ENCODE assay signal across 14 cellular contexts in the genomic region with DNA sequence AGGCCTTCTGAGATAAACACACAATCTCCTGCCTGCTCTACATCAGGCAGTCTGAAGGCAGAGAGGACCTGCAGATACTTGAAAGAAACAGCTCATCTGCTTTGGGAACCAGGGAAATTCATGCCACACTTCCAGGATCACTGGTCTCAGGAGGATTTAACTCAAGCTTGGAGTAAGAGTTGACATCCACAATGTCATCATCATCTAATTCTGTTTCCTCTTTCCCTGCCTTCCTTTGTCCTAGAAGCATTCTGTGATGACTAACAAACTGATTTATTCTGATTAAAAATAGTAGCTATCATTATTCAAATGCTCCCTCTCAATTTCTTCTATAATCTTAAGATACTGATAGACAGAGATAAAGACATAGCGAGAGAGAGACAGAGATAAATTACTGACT.
DNase-seq lines count a peak whose midpoint lies in the region; ATAC-seq, FAIRE-seq and TF ChIP-seq lines count a peak whose summit lies in the region.
"Had no signal": no experiment of that assay in that cellular context is flagged by ENCODE, and none has a peak within 500 bp of the region (broad histone marks: within the 10 kb centered on the region; RNA-seq: fewer than 3 reads in every experiment).

No MANE protein-coding gene starts in this region.

- in situ Hi-C loops in ACHN (cut with HindIII; ENCODE audit: low pct_ligation_motif_present, low pct_unique_long_range_greater_than_20kb, low sequenced_read_pairs), result no loop called here

- DNase-seq in bronchial epithelial cell (ENCODE audit: low read depth), result peak; percentile 16
- no peak for DNase-seq in keratinocyte (ENCODE audit: low read depth, low spot score)
- no peak for DNase-seq in vagina (ENCODE audit: extremely low spot score in 2 of 2)
- no peak for DNase-seq in ACHN
- DNase-seq: AML-193; CD8-positive, alpha-beta memory T cell; DMS53; GOT3 had no signal

- H2AFZ ChIP-seq in keratinocyte (ENCODE audit: control insufficient read depth, low read length), result peak overlapping the region; percentile 49

- H3K9me3 ChIP-seq in esophagus (ENCODE audit: control insufficient read depth in 2 of 2, insufficient read depth in 1 of 2, low read depth in 1 of 2, low read length in 1 of 2) (no peaks in the 10 kb centered on the region), keratinocyte (ENCODE audit: control insufficient read depth, low read depth, low read length) (no peaks in the 10 kb centered on the region), vagina (no peaks in the 10 kb centered on the region)
- H3K9me3 ChIP-seq: BLaER1, HAP-1 had no signal

- FAIRE-seq in bronchial epithelial cell (lab: Jason Lieb, UNC) (peak; percentile 43), keratinocyte (lab: Jason Lieb, UNC) (peak; percentile 17)
- FAIRE-seq: A204.1 had no signal

- WGBS in esophagus, 2 donors, result 53 to 54% methylated on average over 1 of the region's 1 CpG

- no peaks in the 10 kb centered on the region for H4K20me1 ChIP-seq in keratinocyte (ENCODE audit: control insufficient read depth, extremely low read depth, insufficient read depth, low read length)
- H4K20me1 ChIP-seq: BLaER1 had no signal

- H3K4me2 ChIP-seq in keratinocyte (ENCODE audit: control insufficient read depth, extremely low read depth, insufficient read depth, low read depth, low read length), result peak overlapping the region; percentile 67
- H3K4me2 ChIP-seq: BLaER1 had no signal

- TF ChIP-seq CTCF in bronchial epithelial cell (IDR thresholded peaks at IDR 0.05; ENCODE audit: insufficient read depth, low read length, severe bottlenecking) (no peak), keratinocyte (optimal IDR thresholded peaks at IDR 0.05 in 1 of 3, IDR thresholded peaks at IDR 0.05 in 1 of 3, conservative IDR thresholded peaks at IDR 0.05 in 1 of 3; ENCODE audit: extremely low read depth in 1 of 3, insufficient read depth in 2 of 3, low read length in 3 of 3) (no peak), vagina (IDR thresholded peaks at IDR 0.05) (no peak)

- dilution Hi-C loops in keratinocyte (cut with MboI; ENCODE audit: extremely low pct_ligation_motif_present, low sequenced_read_pairs), result no loop called here

- no peak for TF ChIP-seq POLR2A in vagina (IDR thresholded peaks at IDR 0.05)

- no peaks in the 10 kb centered on the region for H3K9me1 ChIP-seq in keratinocyte (ENCODE audit: control insufficient read depth, extremely low read depth, insufficient read depth, low read length)

- H3K9ac ChIP-seq in keratinocyte (ENCODE audit: control insufficient read depth, extremely low read depth, insufficient read depth, low read length), result no peak overlapping the region
- H3K9ac ChIP-seq: BLaER1 had no signal

- H3K27ac ChIP-seq in esophagus (ENCODE audit: low read depth in 2 of 2, low read length in 1 of 2) (peak overlapping the region; percentile 44 to 75), keratinocyte (ENCODE audit: control insufficient read depth, insufficient read depth, low read length) (peak overlapping the region; percentile 30), vagina (peak overlapping the region; percentile 9)
- H3K27ac ChIP-seq: BLaER1 had no signal

- intact Hi-C loops in vagina (cut with DNase I), result no loop called here

- H3K4me3 ChIP-seq in bronchial epithelial cell (ENCODE audit: low read depth, low read length) (no peak overlapping the region), esophagus (ENCODE audit: low read depth in 1 of 2, low read length in 2 of 2) (no peak overlapping the region), keratinocyte (ENCODE audit: control insufficient read depth in 2 of 3, extremely low read depth in 1 of 3, insufficient read depth in 2 of 3, low read depth in 1 of 3, low read length in 3 of 3) (no peak overlapping the region), vagina (no peak overlapping the region)
- H3K4me3 ChIP-seq: BLaER1, HAP-1 had no signal

- H3K36me3 ChIP-seq in bronchial epithelial cell (ENCODE audit: control insufficient read depth, insufficient read depth, low read length) (no peaks in the 10 kb centered on the region), esophagus (ENCODE audit: control insufficient read depth in 2 of 2, insufficient read depth in 2 of 2, low read length in 1 of 2) (no peaks in the 10 kb centered on the region), keratinocyte (ENCODE audit: control insufficient read depth in 2 of 2, extremely low read depth in 1 of 2, insufficient read depth in 2 of 2, low read length in 2 of 2) (no peaks in the 10 kb centered on the region), vagina (no peaks in the 10 kb centered on the region)
- H3K36me3 ChIP-seq: BLaER1, HAP-1 had no signal

- H3K4me1 ChIP-seq in esophagus (ENCODE audit: control insufficient read depth in 2 of 2, insufficient read depth in 2 of 2, low read length in 1 of 2), result peaks cover 0 to 2% of the 10 kb centered on the region in 2 donors
- peaks cover 20% of the 10 kb centered on the region for H3K4me1 ChIP-seq in keratinocyte (ENCODE audit: control insufficient read depth, extremely low read depth, insufficient read depth, low read length)
- H3K4me1 ChIP-seq in vagina, result no peaks in the 10 kb centered on the region
- H3K4me1 ChIP-seq: BLaER1 had no signal

- no peaks in the 10 kb centered on the region for H3K79me2 ChIP-seq in keratinocyte (ENCODE audit: control insufficient read depth, insufficient read depth, low read length)

- ATAC-seq in HG03139 (IDR thresholded peaks at IDR 0.05; ENCODE audit: unreplicated experiment) (no peak), GM18909 (IDR thresholded peaks at IDR 0.05; ENCODE audit: poor library complexity, unreplicated experiment) (no peak)

- H3K27me3 ChIP-seq in bronchial epithelial cell (ENCODE audit: control insufficient read depth, insufficient read depth, low read length) (no peaks in the 10 kb centered on the region), esophagus (ENCODE audit: control insufficient read depth in 1 of 2, insufficient read depth in 2 of 2, low read length in 2 of 2) (no peaks in the 10 kb centered on the region), keratinocyte (ENCODE audit: control insufficient read depth, extremely low read depth, insufficient read depth, low read length) (no peaks in the 10 kb centered on the region), vagina (no peaks in the 10 kb centered on the region)
- H3K27me3 ChIP-seq: BLaER1 had no signal

Comparison
In these comparisons a context has a peak if more than half of its experiments do, and no peak if none do; other contexts are left out.
1. H3K27ac ChIP-seq: peak in every context shown above with its lines; median percentile 60 in esophagus; 30 in keratinocyte; 9 in vagina.